ENCODE assay signal across 12 cellular contexts in genomic region chr16:66953462-66954096, GRCh38. TPM values are rescaled to one million over a fixed set of nuclear protein-coding genes. Genes with fewer than 3 reads are reported as not detected.
DNase-seq lines count a peak whose midpoint lies in the region; ATAC-seq and TF ChIP-seq lines count a peak whose summit lies in the region.
"Had no signal": no experiment of that assay in that cellular context is flagged by ENCODE, and none has a peak within 500 bp of the region (broad histone marks: within the 10 kb centered on the region; RNA-seq: fewer than 3 reads in every experiment).

No MANE protein-coding gene starts in this region.

- TF ChIP-seq CTCF in natural killer cell (IDR thresholded peaks at IDR 0.05) (no peak), WERI-Rb-1 (IDR thresholded peaks at IDR 0.05; ENCODE audit: low read depth, low read length) (no peak)

- H3K9me3 ChIP-seq in WERI-Rb-1 (ENCODE audit: severe bottlenecking) = peaks cover 7% of the 10 kb centered on the region
- H3K9me3 ChIP-seq: MG63, vagina had no signal

- no peaks in the 10 kb centered on the region for H3K36me3 ChIP-seq in WERI-Rb-1
- H3K36me3 ChIP-seq: MG63, vagina had no signal

- no peaks in the 10 kb centered on the region for H3K9me3 Mint-ChIP-seq in natural killer cell
- H3K9me3 Mint-ChIP-seq in natural killer cell treated with Interleukin-12 subunit alpha and Interleukin-12 subunit beta and Interleukin-15 and Interleukin-18, amount 100 ng/mL, for 72 hours = no peaks in the 10 kb centered on the region

- DNase-seq in natural killer cell (no peak), WERI-Rb-1 (no peak), left colon (peak; percentile 72 to 82), HuH-7.5 (ENCODE audit: low spot score) (no peak), NCI-H1694 treated with DMSO at 0.1 percent for 48 hours (lab: John Stamatoyannopoulos, UW) (no peak)
- no peak for DNase-seq in natural killer cell treated with Interleukin-12 subunit alpha and Interleukin-12 subunit beta and Interleukin-15 and Interleukin-18, amount 100 ng/mL, for 72 hours (ENCODE audit: low spot score)
- DNase-seq in activated CD4-positive, alpha-beta T cell treated with anti-CD3 and anti-CD28 coated beads, Interleukin-2, amount 50 U/mL, for 48 hours = no peak

- H3K4me3 ChIP-seq in WERI-Rb-1 (ENCODE audit: low read depth, low read length) = no peak overlapping the region
- H3K4me3 ChIP-seq: MG63, vagina had no signal

- peak overlapping the region; percentile 15 for H3K4me3 Mint-ChIP-seq in natural killer cell
- no peak overlapping the region for H3K4me3 Mint-ChIP-seq in natural killer cell treated with Interleukin-12 subunit alpha and Interleukin-12 subunit beta and Interleukin-15 and Interleukin-18, amount 100 ng/mL, for 72 hours
- H3K4me3 Mint-ChIP-seq: activated T-helper 17 cell treated with anti-CD3 and anti-CD28 coated beads, Interleukin-2, amount 50 U/mL, for 72 hours; naive thymus-derived CD8-positive, alpha-beta T cell had no signal

- H3K27me3 ChIP-seq in WERI-Rb-1 (ENCODE audit: insufficient read depth, low read depth, severe bottlenecking) = no peaks in the 10 kb centered on the region
- H3K27me3 ChIP-seq: MG63, vagina had no signal

- H3K4me1 Mint-ChIP-seq in natural killer cell = peaks cover 6 to 9% of the 10 kb centered on the region in 2 donors
- peaks cover 5 to 9% of the 10 kb centered on the region in 2 donors for H3K4me1 Mint-ChIP-seq in natural killer cell treated with Interleukin-12 subunit alpha and Interleukin-12 subunit beta and Interleukin-15 and Interleukin-18, amount 100 ng/mL, for 72 hours (ENCODE audit: low read depth in 2 of 2)

- ATAC-seq in natural killer cell (no peak), left colon (peak; percentile 89), GM18520 (IDR thresholded peaks at IDR 0.05; ENCODE audit: unreplicated experiment) (no peak)
- no peak for ATAC-seq in natural killer cell treated with Interleukin-12 subunit alpha and Interleukin-12 subunit beta and Interleukin-15 and Interleukin-18, amount 100 ng/mL, for 72 hours

- peaks cover 35 to 37% of the 10 kb centered on the region in 2 donors for H3K27me3 Mint-ChIP-seq in natural killer cell (ENCODE audit: low read depth in 2 of 2)
- H3K27me3 Mint-ChIP-seq in natural killer cell treated with Interleukin-12 subunit alpha and Interleukin-12 subunit beta and Interleukin-15 and Interleukin-18, amount 100 ng/mL, for 72 hours = peaks cover 34 to 37% of the 10 kb centered on the region in 2 donors

- H3K36me3 Mint-ChIP-seq in natural killer cell = peaks cover 7% of the 10 kb centered on the region
- peaks cover 10% of the 10 kb centered on the region for H3K36me3 Mint-ChIP-seq in natural killer cell treated with Interleukin-12 subunit alpha and Interleukin-12 subunit beta and Interleukin-15 and Interleukin-18, amount 100 ng/mL, for 72 hours

- peak overlapping the region; percentile 74 for H3K27ac ChIP-seq in WERI-Rb-1
- H3K27ac ChIP-seq: vagina had no signal

- H3K27ac Mint-ChIP-seq in natural killer cell = no peak overlapping the region
- peak overlapping the region in 1 of 2 donors; percentile 26 for H3K27ac Mint-ChIP-seq in natural killer cell treated with Interleukin-12 subunit alpha and Interleukin-12 subunit beta and Interleukin-15 and Interleukin-18, amount 100 ng/mL, for 72 hours
- H3K27ac Mint-ChIP-seq: activated T-helper 17 cell treated with anti-CD3 and anti-CD28 coated beads, Interleukin-2, amount 50 U/mL, for 72 hours had no signal

- intact Hi-C loops in natural killer cell (cut with micrococcal nuclease) = no loop called here
- intact Hi-C loops in left colon (cut with DNase I, micrococcal nuclease) = no loop called here

RNA-seq across cellular contexts. Expression of gene CES3, which starts 7.5 kb away (rescaled TPM):
- total RNA-seq in natural killer cell = under 1 TPM; 0.19 to 0.95 (median 0.27) TPM
- 1 to 10 TPM in 1 of 2 donors, not detected in 1; 1.6 TPM for total RNA-seq in natural killer cell treated with Interleukin-12 subunit alpha and Interleukin-12 subunit beta and Interleukin-15 and Interleukin-18, amount 100 ng/mL, for 72 hours
- 100 to 1,000 TPM; 201 to 203 TPM for total RNA-seq in left colon

RNA-seq across cellular contexts. Expression of gene CES2, which starts 18.3 kb away (rescaled TPM):
- total RNA-seq in natural killer cell (10 to 100 TPM; 26.9 to 33.6 (median 33.1) TPM), left colon (100 to 1,000 TPM; 566 to 624 TPM)
- 10 to 100 TPM; 27.7 to 36.7 TPM for total RNA-seq in natural killer cell treated with Interleukin-12 subunit alpha and Interleukin-12 subunit beta and Interleukin-15 and Interleukin-18, amount 100 ng/mL, for 72 hours

RNA-seq across cellular contexts. Expression of gene CIAO2B, which starts 19.4 kb away (rescaled TPM):
- total RNA-seq in natural killer cell = 10 to 100 TPM; 57.2 to 62.8 (median 60.0) TPM
- total RNA-seq in natural killer cell treated with Interleukin-12 subunit alpha and Interleukin-12 subunit beta and Interleukin-15 and Interleukin-18, amount 100 ng/mL, for 72 hours = 100 to 1,000 TPM; 147 to 153 TPM
- total RNA-seq in left colon = 100 to 1,000 TPM in 1 of 2 donors, 10 to 100 TPM in 1; 82.7 to 109 TPM

RNA-seq across cellular contexts. Expression of gene RRAD, which starts 28.2 kb away (rescaled TPM):
- total RNA-seq in natural killer cell (1 to 10 TPM; 1.8 to 4.5 (median 2.8) TPM), left colon (1 to 10 TPM; 3.9 to 4.4 TPM)
- 10 to 100 TPM in 1 of 2 donors, 1 to 10 TPM in 1; 2.3 to 12.8 TPM for total RNA-seq in natural killer cell treated with Interleukin-12 subunit alpha and Interleukin-12 subunit beta and Interleukin-15 and Interleukin-18, amount 100 ng/mL, for 72 hours

RNA-seq across cellular contexts. Expression of gene CES4A, which starts 34.8 kb away (rescaled TPM):
- total RNA-seq in natural killer cell (1 to 10 TPM; 7.5 to 9.0 (median 8.8) TPM), left colon (10 to 100 TPM in 1 of 2 donors, 1 to 10 TPM in 1; 6.6 to 12.1 TPM)
- total RNA-seq in natural killer cell treated with Interleukin-12 subunit alpha and Interleukin-12 subunit beta and Interleukin-15 and Interleukin-18, amount 100 ng/mL, for 72 hours = 1 to 10 TPM; 6.5 to 8.2 TPM

Comparison
In these comparisons a context has a peak if more than half of its experiments do, and no peak if none do; other contexts are left out.
1. DNase-seq: peak in left colon (2 of 2); none in natural killer cell (single experiment), natural killer cell treated with Interleukin-12 subunit alpha and Interleukin-12 subunit beta and Interleukin-15 and Interleukin-18, amount 100 ng/mL, for 72 hours (single experiment), WERI-Rb-1 (single experiment), HuH-7.5 (single experiment), activated CD4-positive, alpha-beta T cell treated with anti-CD3 and anti-CD28 coated beads, Interleukin-2, amount 50 U/mL, for 48 hours (0 of 2) and NCI-H1694 treated with DMSO at 0.1 percent for 48 hours (single experiment).
2. RNA of gene CES3, which starts 7.5 kb away (total RNA-seq): 201 to 203 TPM in left colon; 1.6 TPM in natural killer cell treated with Interleukin-12 subunit alpha and Interleukin-12 subunit beta and Interleukin-15 and Interleukin-18, amount 100 ng/mL, for 72 hours and 0.19 to 0.95 TPM in natural killer cell; every median in the first group is over 10 times any median in the second.
3. RNA of gene CES2, which starts 18.3 kb away (total RNA-seq): 566 to 624 TPM in left colon; 27.7 to 36.7 TPM in natural killer cell treated with Interleukin-12 subunit alpha and Interleukin-12 subunit beta and Interleukin-15 and Interleukin-18, amount 100 ng/mL, for 72 hours and 26.9 to 33.6 TPM in natural killer cell; every median in the first group is over 10 times any median in the second.